ENCODE assay signal across 18 cellular contexts in the genomic region with DNA sequence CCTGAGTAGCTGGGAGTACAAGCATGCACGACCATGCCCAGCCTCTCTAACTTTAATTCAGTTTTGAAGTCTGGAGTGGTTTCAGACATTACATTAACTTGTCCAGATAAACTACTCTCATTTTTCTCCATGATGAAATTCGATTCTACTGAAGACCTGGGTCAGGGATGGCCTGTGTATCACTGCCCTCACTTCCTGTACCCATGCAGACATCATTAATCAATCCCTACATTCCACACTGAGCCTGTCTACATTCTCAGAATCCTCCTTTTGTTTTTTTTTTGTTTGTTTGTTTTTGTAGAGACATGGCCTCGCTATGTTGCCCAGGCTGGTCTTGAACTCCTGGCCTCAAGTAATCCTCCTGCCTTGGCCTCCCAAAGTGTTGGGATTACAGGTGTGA. TPM values are rescaled to one million over a fixed set of nuclear protein-coding genes. Genes with fewer than 3 reads are reported as not detected.
A peak's percentile ranks its signal among the peaks of the same experiment; 100 is the strongest.
DNase-seq lines count a peak whose midpoint lies in the region; ATAC-seq, FAIRE-seq and TF ChIP-seq lines count a peak whose summit lies in the region.
"Had no signal": no experiment of that assay in that cellular context is flagged by ENCODE, and none has a peak within 500 bp of the region (broad histone marks: within the 10 kb centered on the region; RNA-seq: fewer than 3 reads in every experiment).

No MANE protein-coding gene starts in this region.

- H4K20me1 ChIP-seq in SK-N-SH (ENCODE audit: insufficient read depth) (peaks cover 9% of the 10 kb centered on the region; the same call in 1 of the 2 replicates), HepG2 (ENCODE audit: insufficient read depth, low read length) (no peaks in the 10 kb centered on the region)

- H3K36me3 ChIP-seq in SK-N-SH (replicated peaks in 1 of 2; ENCODE audit: control insufficient read depth in 1 of 2, insufficient read depth in 2 of 2, low read length in 1 of 2) (peaks cover 0 to 2% of the 10 kb centered on the region in 2 experiments), HepG2 (replicated peaks in 1 of 2; ENCODE audit: control insufficient read depth in 1 of 2, insufficient read depth in 2 of 2, low read length in 2 of 2) (no peaks in the 10 kb centered on the region), right lobe of liver (no peaks in the 10 kb centered on the region), testis (ENCODE audit: low read depth, missing control alignments) (no peaks in the 10 kb centered on the region)

- H3K9ac ChIP-seq in SK-N-SH, result no peak overlapping the region
- no peak overlapping the region for H3K9ac ChIP-seq in HepG2 (ENCODE audit: insufficient read depth, low read depth, low read length)
- H3K9ac ChIP-seq: BLaER1 had no signal

- DNase-seq in SK-N-SH (no peak), HepG2 (ENCODE audit: low spot score) (no peak), right lobe of liver (no peak), immature natural killer cell (no peak), testis (no peak), pons (ENCODE audit: low spot score) (no peak)
- DNase-seq: DMS53, H9, NCI-H1436 treated with DMSO at 0.1 percent for 48 hours, NCI-H2081, NCI-H524, Peyer's patch, SHP77 had no signal

- no peaks in the 10 kb centered on the region for H3K9me2 ChIP-seq in SK-N-SH

- H3K4me3 ChIP-seq in SK-N-SH (ENCODE audit: low read depth in 2 of 2, low read length in 1 of 2), result no peak overlapping the region
- H3K4me3 ChIP-seq in HepG2 (replicated peaks in 1 of 3; ENCODE audit: insufficient read depth in 1 of 3, low read depth in 2 of 3, low read length in 3 of 3), result no peak overlapping the region
- H3K4me3 ChIP-seq in right lobe of liver, result no peak overlapping the region
- no peak overlapping the region for H3K4me3 ChIP-seq in testis
- H3K4me3 ChIP-seq: BLaER1, Peyer's patch had no signal

- TF ChIP-seq CTCF in SK-N-SH (IDR thresholded peaks at IDR 0.05) (no peak), HepG2 (CRISPR knock-in tag; IDR thresholded peaks at IDR 0.05) (no peak), right lobe of liver (IDR thresholded peaks at IDR 0.05) (no peak), testis (IDR thresholded peaks at IDR 0.05) (no peak)

- no peak overlapping the region for H3K4me2 ChIP-seq in SK-N-SH
- H3K4me2 ChIP-seq in HepG2 (ENCODE audit: low read depth, low read length), result no peak overlapping the region
- H3K4me2 ChIP-seq: BLaER1 had no signal

- CTCF ChIA-PET in SK-N-SH (lab: Yijun Ruan, JAX) (interaction anchor here (0.6 kb wide), 1 partner anchor 16 kb away, joined by 3 read pairs; no protein-coding TSS in a partner anchor), HepG2 (lab: Yijun Ruan, JAX; ENCODE audit: low intra/inter-chr PET ratio, low total read pairs) (no interaction called here)

- H3K27me3 Mint-ChIP-seq in immature natural killer cell (ENCODE audit: low read depth in 3 of 3), result peaks cover 0 to 5% (median 0%) of the 10 kb centered on the region in 3 donors

- H3K4me3 Mint-ChIP-seq in immature natural killer cell, result peak overlapping the region in 4 of 5 donors; percentile 35 to 71 (median 58)
- H3K4me3 Mint-ChIP-seq: H9 had no signal

- TF ChIP-seq RAD21 in SK-N-SH (IDR thresholded peaks at IDR 0.05; ENCODE audit: low read length) (no peak), HepG2 (CRISPR knock-in tag; IDR thresholded peaks at IDR 0.05) (no peak)

- no TSS peak for BruUV-seq in HepG2 (replicated peaks; lab: Mats Ljungman, UMichigan)

- H3K9me3 Mint-ChIP-seq in immature natural killer cell, result no peaks in the 10 kb centered on the region

- TF ChIP-seq POLR2A in HepG2 (IDR thresholded peaks at IDR 0.05; ENCODE audit: insufficient read depth in 1 of 2, low read depth in 2 of 2, low read length in 2 of 2) (no peak), right lobe of liver (IDR thresholded peaks at IDR 0.05) (no peak), testis (IDR thresholded peaks at IDR 0.05) (no peak)

- FAIRE-seq in HepG2 (lab: Jason Lieb, UNC), result no peak
- FAIRE-seq: HTR-8/SVneo had no signal

- H3K27ac ChIP-seq in SK-N-SH (ENCODE audit: low read depth in 2 of 2, low read length in 1 of 2) (no peak overlapping the region), HepG2 (ENCODE audit: extremely low read length, insufficient read depth, low read length) (no peak overlapping the region), right lobe of liver (no peak overlapping the region), testis (no peak overlapping the region)
- H3K27ac ChIP-seq: 22Rv1, BLaER1, Peyer's patch had no signal

- H3F3A ChIP-seq in SK-N-SH (replicated peaks; ENCODE audit: insufficient read depth), result no peaks in the 10 kb centered on the region

- POLR2A ChIA-PET in SK-N-SH (lab: Yijun Ruan, JAX), result no interaction called here
- POLR2A ChIA-PET in HepG2 (lab: Yijun Ruan, JAX), result no interaction called here

- peaks cover 82 to 84% of the 10 kb centered on the region in 2 donors for H3K4me1 Mint-ChIP-seq in immature natural killer cell

- intact Hi-C loops in HepG2 (cut with micrococcal nuclease; ENCODE audit: unreplicated experiment) (no loop called here), right lobe of liver (cut with DNase I) (no loop called here), testis (cut with DNase I; ENCODE audit: low total_unique reads) (no loop called here)

- peak overlapping the region; percentile 80 to 95 (median 93) for H3K27ac Mint-ChIP-seq in immature natural killer cell
- H3K27ac Mint-ChIP-seq: H9 had no signal

- peaks cover 0 to 19% of the 10 kb centered on the region in 2 experiments; a peak in 1 of 4 replicates for H3K4me1 ChIP-seq in SK-N-SH (ENCODE audit: control insufficient read depth in 1 of 2, insufficient read depth in 2 of 2, low read depth in 1 of 2, low read length in 1 of 2)
- H3K4me1 ChIP-seq in HepG2 (ENCODE audit: insufficient read depth, low read length), result peaks cover 59% of the 10 kb centered on the region
- peaks cover 0 to 16% (median 0%) of the 10 kb centered on the region in 4 donors for H3K4me1 ChIP-seq in right lobe of liver
- H3K4me1 ChIP-seq in testis, result no peaks in the 10 kb centered on the region

- H2AFZ ChIP-seq in SK-N-SH (ENCODE audit: low read depth) (no peak overlapping the region), HepG2 (ENCODE audit: low read length) (no peak overlapping the region)

- H3K9me3 ChIP-seq in SK-N-SH (no peaks in the 10 kb centered on the region), HepG2 (ENCODE audit: low read length) (no peaks in the 10 kb centered on the region), right lobe of liver (no peaks in the 10 kb centered on the region), testis (no peaks in the 10 kb centered on the region)
- H3K9me3 ChIP-seq: Peyer's patch had no signal

- H3K36me3 Mint-ChIP-seq in immature natural killer cell, result peaks cover 4 to 36% (median 5%) of the 10 kb centered on the region in 3 donors

- no peaks in the 10 kb centered on the region; the same call in 1 of the 2 replicates for H3K79me2 ChIP-seq in SK-N-SH (ENCODE audit: insufficient read depth)
- H3K79me2 ChIP-seq in HepG2 (ENCODE audit: insufficient read depth, low read length), result no peaks in the 10 kb centered on the region

- ATAC-seq in SK-N-SH treated with all-trans-retinoic acid at 6 μM for 48 hours (peak; percentile 44; the same call in 2 of the 3 replicates), HepG2 (no peak), right lobe of liver (no peak), HG02623 (IDR thresholded peaks at IDR 0.05; ENCODE audit: unreplicated experiment) (no peak)

- TF ChIP-seq EP300 in SK-N-SH (IDR thresholded peaks at IDR 0.05; ENCODE audit: borderline replicate concordance in 1 of 2, low read depth in 1 of 2, low read length in 1 of 2) (no peak), HepG2 (IDR thresholded peaks at IDR 0.05; ENCODE audit: low read depth in 2 of 2, low read length in 2 of 2) (no peak), HepG2 (CRISPR knock-in tag; IDR thresholded peaks at IDR 0.05; ENCODE audit: borderline replicate concordance) (no peak)

- in situ Hi-C loops in HepG2 (cut with HindIII; ENCODE audit: extremely low pct_ligation_motif_present, low pct_unique_long_range_greater_than_20kb), result no loop called here

- 79% methylated on average over 3 of the region's 3 CpGs for WGBS in SK-N-SH (ENCODE audit: low lambda C conversion rate)
- WGBS in HepG2 (ENCODE audit: low lambda C conversion rate), result 35% methylated on average over 3 of the region's 3 CpGs
- 74% methylated on average over 3 of the region's 3 CpGs for WGBS in right lobe of liver (ENCODE audit: insufficient coverage, low coverage, low lambda C conversion rate, missing lambda C conversion rate)
- 66 to 83% methylated on average over 3 of the region's 3 CpGs for WGBS in testis, 2 donors

- H3K27me3 ChIP-seq in SK-N-SH (ENCODE audit: insufficient read depth) (no peaks in the 10 kb centered on the region), HepG2 (ENCODE audit: control insufficient read depth in 1 of 2, insufficient read depth in 2 of 2, low read length in 2 of 2) (no peaks in the 10 kb centered on the region), right lobe of liver (no peaks in the 10 kb centered on the region), testis (no peaks in the 10 kb centered on the region)
- H3K27me3 ChIP-seq: BLaER1, Peyer's patch had no signal

RNA-seq across cellular contexts. Expression of a gene that starts 22.6 kb away (rescaled TPM):
- polyA plus RNA-seq in SK-N-SH (2012; rRNA removed) (13.8 and 14.3 TPM in 2 replicates), HepG2 (2011; rRNA removed) (2.2 and 3.7 TPM in 2 replicates), immature natural killer cell (100 to 1,000 TPM in 2 of 3 donors, 10 to 100 TPM in 1; 97.6 to 209 (median 108) TPM), testis (ENCODE audit: insufficient read depth, low read depth, low replicate concordance) (5.9 TPM)
- 6.6 and 11.7 TPM in 2 replicates for polyA plus RNA-seq in SK-N-SH (2012; cell fraction: cytosol; rRNA removed)
- polyA plus RNA-seq in SK-N-SH (2012; cell fraction: nucleus; rRNA removed), result 24.3 and 32.0 TPM in 2 replicates
- total RNA-seq in HepG2 (2016; rRNA removed; fragmentation: Illumina TruSeq; extraction: Trizol) (2.3 and 4.3 TPM in 2 replicates), right lobe of liver (10 to 100 TPM in 1 of 6 experiments, 1 to 10 TPM in 5; 2.5 to 10.2 (median 6.5) TPM), testis (1 to 10 TPM; 5.9 to 9.4 TPM)
- total RNA-seq in HepG2 (2016; cell fraction: cytosol; rRNA removed; fragmentation: Illumina TruSeq; extraction: Trizol; ENCODE audit: low read depth), result 0.51 and 1.3 TPM in 2 replicates
- 2.5 and 4.5 TPM in 2 replicates for total RNA-seq in HepG2 (2016; cell fraction: insoluble cytoplasmic fraction; rRNA removed; fragmentation: Illumina TruSeq; extraction: Trizol)
- total RNA-seq in HepG2 (2016; cell fraction: membrane; rRNA removed; fragmentation: Illumina TruSeq; extraction: Trizol), result 1.1 and 1.8 TPM in 2 replicates
- 3.9 and 5.9 TPM in 2 replicates for total RNA-seq in HepG2 (2016; cell fraction: nucleus; rRNA removed; fragmentation: Illumina TruSeq; extraction: Trizol)
- polyA plus RNA-seq in HepG2 (2011; cell fraction: cytosol; rRNA removed), result 1.2 and 1.5 TPM in 2 replicates
- 14.6 and 16.9 TPM in 2 replicates for polyA plus RNA-seq in HepG2 (2011; cell fraction: nucleus; rRNA removed)
- 1.7 and 3.0 TPM in 2 replicates for polyA plus RNA-seq in HepG2 (2012)
- 0.17 and 0.38 TPM in 2 replicates for polyA plus RNA-seq in HepG2 (2016; cell fraction: cytosol; fragmentation: Illumina TruSeq; extraction: Trizol; ENCODE audit: low read depth)
- 1.2 and 1.4 TPM in 2 replicates for polyA plus RNA-seq in HepG2 (2016; cell fraction: insoluble cytoplasmic fraction; fragmentation: Illumina TruSeq; extraction: Trizol; ENCODE audit: low read depth)
- 0.44 and 0.47 TPM in 2 replicates for polyA plus RNA-seq in HepG2 (2016; cell fraction: membrane; fragmentation: Illumina TruSeq; extraction: Trizol; ENCODE audit: low read depth)
- 6.9 and 8.7 TPM in 2 replicates for polyA plus RNA-seq in HepG2 (2016; cell fraction: nucleus; fragmentation: Illumina TruSeq; extraction: Trizol; ENCODE audit: insufficient read depth, low read depth)
- 17.5 and 40.6 TPM in 2 replicates for polyA minus RNA-seq in HepG2 (2011; rRNA and poly(A)+ RNA removed; ENCODE audit: low replicate concordance)
- polyA minus RNA-seq in HepG2 (2011; cell fraction: cytosol; rRNA and poly(A)+ RNA removed), result 2.0 and 5.5 TPM in 2 replicates
- polyA minus RNA-seq in HepG2 (2011; cell fraction: nucleus; rRNA and poly(A)+ RNA removed), result 9.0 and 10.2 TPM in 2 replicates
